25 cellular contexts compared by ENCODE assay signal in the genomic region with DNA sequence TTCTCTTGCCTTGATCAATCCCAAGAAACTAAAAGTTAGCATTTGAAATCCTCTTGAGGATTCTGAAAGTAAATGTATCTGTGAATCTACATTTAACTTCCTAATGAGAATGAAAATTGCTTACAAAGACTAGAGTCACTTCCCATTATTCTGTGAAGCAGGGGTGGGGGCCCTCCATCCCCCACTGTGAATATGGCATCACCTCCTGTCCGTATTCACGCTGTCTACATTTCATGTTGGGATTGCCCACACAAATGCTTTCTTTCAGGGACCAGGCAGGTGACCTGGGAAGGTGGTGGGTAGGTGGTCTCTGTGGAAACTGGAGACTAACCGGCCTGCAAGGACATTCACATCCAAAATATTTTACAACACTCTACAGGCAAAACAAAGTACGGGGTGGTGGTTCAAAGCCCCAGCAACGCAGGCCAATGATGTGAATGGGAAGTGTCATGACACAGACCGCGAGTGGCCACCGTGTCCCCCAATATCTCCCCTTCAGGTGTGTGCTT.
"Had no signal": no experiment of that assay in that cellular context is flagged by ENCODE, and none has a peak within 500 bp of the region (broad histone marks: within the 10 kb centered on the region; RNA-seq: fewer than 3 reads in every experiment).

No MANE protein-coding gene starts in this region.

- H3K4me1 ChIP-seq: gastroesophageal sphincter, pancreas, psoas muscle, testis, transverse colon had no signal

- H3K4me3 Mint-ChIP-seq: activated naive CD4-positive, alpha-beta T cell treated with anti-CD3 and anti-CD28 coated beads for 36 hours; activated naive CD8-positive, alpha-beta T cell treated with anti-CD3 and anti-CD28 coated beads, Interleukin-2, amount 10 ng/mL, durations not matched to agents 7 days and 5 days; nephron progenitor cell had no signal

- H3K4me3 ChIP-seq: coronary artery, gastroesophageal sphincter, hepatocyte, pancreas, psoas muscle, testis, transverse colon had no signal

- H2AFZ ChIP-seq: hepatocyte had no signal

- FAIRE-seq: astrocyte, endothelial cell of umbilical vein, pancreas, urothelium cell line had no signal

- DNase-seq: activated CD4-positive, alpha-beta T cell treated with anti-CD3 and anti-CD28 coated beads for 48 hours; activated CD4-positive, alpha-beta T cell treated with anti-CD3 and anti-CD28 coated beads, Interleukin-2, amount 50 U/mL, for 48 hours; activated effector memory CD4-positive, alpha-beta T cell treated with anti-CD3 and anti-CD28 coated beads, Interleukin-2, amount 50 U/mL, for 16 hours; activated naive CD4-positive, alpha-beta T cell treated with anti-CD3 and anti-CD28 coated beads for 36 hours; activated naive CD8-positive, alpha-beta T cell treated with anti-CD3 and anti-CD28 coated beads, Interleukin-2, amount 10 ng/mL, durations not matched to agents 7 days and 5 days; amniotic stem cell; brain microvascular endothelial cell; islet precursor cell; left ventricle myocardium superior; nephron progenitor cell; pancreas; psoas muscle; stimulated activated CD4-positive, alpha-beta T cell treated with anti-CD3 and anti-CD28 coated beads, Interleukin-15, amount 100 ng/mL, for 24 hours; stimulated activated CD4-positive, alpha-beta T cell treated with anti-CD3 and anti-CD28 coated beads, Interleukin-2, amount 100 ng/mL, for 24 hours; stimulated activated naive CD8-positive, alpha-beta T cell treated with anti-CD3 and anti-CD28 coated beads, Interleukin-15, Interleukin-2, amounts not matched to agents 100 U/mL and 50 U/mL, for 24 hours; T-helper 1 cell; testis; transverse colon had no signal

- H3K9me3 Mint-ChIP-seq: activated naive CD4-positive, alpha-beta T cell treated with anti-CD3 and anti-CD28 coated beads for 36 hours; activated naive CD8-positive, alpha-beta T cell treated with anti-CD3 and anti-CD28 coated beads, Interleukin-2, amount 10 ng/mL, durations not matched to agents 7 days and 5 days; nephron progenitor cell had no signal

- ATAC-seq: activated CD4-positive, CD25-positive, alpha-beta regulatory T cell treated with anti-CD3 and anti-CD28 coated beads, Interleukin-2, amount 50 U/mL, for 24 hours; gastroesophageal sphincter; left ventricle myocardium superior; pancreas; psoas muscle; stimulated activated naive CD8-positive, alpha-beta T cell treated with anti-CD3 and anti-CD28 coated beads, Interleukin-15, Interleukin-2, amounts not matched to agents 100 U/mL and 50 U/mL, for 24 hours had no signal

- H3K27ac Mint-ChIP-seq: activated naive CD4-positive, alpha-beta T cell treated with anti-CD3 and anti-CD28 coated beads for 36 hours; activated naive CD8-positive, alpha-beta T cell treated with anti-CD3 and anti-CD28 coated beads, Interleukin-2, amount 10 ng/mL, durations not matched to agents 7 days and 5 days; nephron progenitor cell had no signal

- H3K27me3 Mint-ChIP-seq: activated naive CD8-positive, alpha-beta T cell treated with anti-CD3 and anti-CD28 coated beads, Interleukin-2, amount 10 ng/mL, durations not matched to agents 7 days and 5 days had no signal

- H3K4me2 ChIP-seq: hepatocyte had no signal

- H3K79me2 ChIP-seq: hepatocyte had no signal

- H3K9me3 ChIP-seq: gastroesophageal sphincter, pancreas, psoas muscle, testis, transverse colon had no signal

- H3K27me3 ChIP-seq: brain microvascular endothelial cell, gastroesophageal sphincter, hepatocyte, pancreas, testis, transverse colon had no signal

- H3K27ac ChIP-seq: brain microvascular endothelial cell, coronary artery, gastroesophageal sphincter, hepatocyte, pancreas, psoas muscle, testis, transverse colon had no signal

- H3K4me1 Mint-ChIP-seq: activated naive CD8-positive, alpha-beta T cell treated with anti-CD3 and anti-CD28 coated beads, Interleukin-2, amount 10 ng/mL, durations not matched to agents 7 days and 5 days; nephron progenitor cell had no signal
